27 cellular contexts compared by ENCODE assay signal in genomic region chr14:104210548-104211195, GRCh38.
"Had no signal": no experiment of that assay in that cellular context is flagged by ENCODE, and none has a peak within 500 bp of the region (broad histone marks: within the 10 kb centered on the region; RNA-seq: fewer than 3 reads in every experiment).

No MANE protein-coding gene starts in this region.

- H3K36me3 ChIP-seq: brain microvascular endothelial cell, SJCRH30 had no signal

- H3K36me3 Mint-ChIP-seq: activated naive CD8-positive, alpha-beta T cell treated with anti-CD3 and anti-CD28 coated beads for 36 hours had no signal

- H3K27ac Mint-ChIP-seq: activated CD8-positive, alpha-beta T cell treated with anti-CD3 and anti-CD28 coated beads for 36 hours; activated naive CD8-positive, alpha-beta T cell treated with anti-CD3 and anti-CD28 coated beads for 36 hours; activated T-cell treated with anti-CD3 and anti-CD28 coated beads, Interleukin-2, amount 50 U/mL, for 72 hours; activated T-helper 17 cell treated with anti-CD3 and anti-CD28 coated beads, Interleukin-2, amount 50 U/mL, for 72 hours had no signal

- H3K27me3 Mint-ChIP-seq: activated T-helper 17 cell treated with anti-CD3 and anti-CD28 coated beads, Interleukin-2, amount 50 U/mL, for 72 hours had no signal

- H3K4me3 Mint-ChIP-seq: activated CD8-positive, alpha-beta T cell treated with anti-CD3 and anti-CD28 coated beads for 36 hours; activated naive CD8-positive, alpha-beta T cell treated with anti-CD3 and anti-CD28 coated beads for 36 hours; activated T-cell treated with anti-CD3 and anti-CD28 coated beads, Interleukin-2, amount 50 U/mL, for 72 hours; activated T-helper 17 cell treated with anti-CD3 and anti-CD28 coated beads, Interleukin-2, amount 50 U/mL, for 72 hours; central memory CD8-positive, alpha-beta T cell had no signal

- H3K27ac ChIP-seq: brain microvascular endothelial cell, PC-9, RWPE1, SJCRH30, SK-N-MC had no signal

- H3K4me1 Mint-ChIP-seq: activated naive CD8-positive, alpha-beta T cell treated with anti-CD3 and anti-CD28 coated beads for 36 hours; activated T-helper 17 cell treated with anti-CD3 and anti-CD28 coated beads, Interleukin-2, amount 50 U/mL, for 72 hours; central memory CD8-positive, alpha-beta T cell had no signal

- H2AFZ ChIP-seq: PC-9 had no signal

- H3K27me3 ChIP-seq: brain microvascular endothelial cell, SJCRH30 had no signal

- DNase-seq: activated CD4-positive, alpha-beta T cell treated with anti-CD3 and anti-CD28 coated beads for 48 hours; activated CD8-positive, alpha-beta T cell treated with anti-CD3 and anti-CD28 coated beads for 36 hours; activated effector memory CD4-positive, alpha-beta T cell treated with anti-CD3 and anti-CD28 coated beads, Interleukin-2, amount 50 U/mL, for 16 hours; activated naive CD4-positive, alpha-beta T cell; activated naive CD4-positive, alpha-beta T cell treated with anti-CD3 and anti-CD28 coated beads, Interleukin-2, amount 50 U/mL, for 16 hours; activated naive CD8-positive, alpha-beta T cell treated with anti-CD3 and anti-CD28 coated beads for 36 hours; activated T-cell treated with anti-CD3 and anti-CD28 coated beads, Interleukin-2, amount 50 U/mL, for 1 hour; activated T-cell treated with anti-CD3 and anti-CD28 coated beads, Interleukin-2, amount 50 U/mL, for 72 hours; brain microvascular endothelial cell; Karpas-422; KBM-7; NCI-H187 treated with DMSO at 0.1 percent for 48 hours; NCI-H2171 treated with DMSO at 0.1 percent for 48 hours; NCI-H2227 treated with DMSO at 0.1 percent for 48 hours; NCI-H446; NCI-H510A treated with DMSO at 0.1 percent for 48 hours; NCI-H526 treated with DMSO at 0.1 percent for 48 hours; NCI-H774; PC-9; SHP77; SJCRH30; T1000 had no signal

- H3K4me2 ChIP-seq: PC-9 had no signal

- H3K4me3 ChIP-seq: PC-9, SJCRH30, SK-N-MC had no signal

- H3K9me3 ChIP-seq: SJCRH30 had no signal

- ATAC-seq: activated CD4-positive, CD25-positive, alpha-beta regulatory T cell treated with anti-CD3 and anti-CD28 coated beads, Interleukin-2, amount 50 U/mL, for 24 hours; activated CD8-positive, alpha-beta T cell treated with anti-CD3 and anti-CD28 coated beads for 36 hours; activated T-cell treated with anti-CD3 and anti-CD28 coated beads, Interleukin-2, amount 50 U/mL, for 72 hours; activated T-helper 17 cell treated with anti-CD3 and anti-CD28 coated beads, Interleukin-2, amount 50 U/mL, for 72 hours had no signal

- H3K9me3 Mint-ChIP-seq: activated CD8-positive, alpha-beta T cell treated with anti-CD3 and anti-CD28 coated beads for 36 hours; activated naive CD8-positive, alpha-beta T cell treated with anti-CD3 and anti-CD28 coated beads for 36 hours; activated T-cell treated with anti-CD3 and anti-CD28 coated beads, Interleukin-2, amount 50 U/mL, for 72 hours; activated T-helper 17 cell treated with anti-CD3 and anti-CD28 coated beads, Interleukin-2, amount 50 U/mL, for 72 hours; central memory CD8-positive, alpha-beta T cell had no signal

- H3K4me1 ChIP-seq: SJCRH30 had no signal
